ENCODE assay signal across 8 cellular contexts in the genomic region with DNA sequence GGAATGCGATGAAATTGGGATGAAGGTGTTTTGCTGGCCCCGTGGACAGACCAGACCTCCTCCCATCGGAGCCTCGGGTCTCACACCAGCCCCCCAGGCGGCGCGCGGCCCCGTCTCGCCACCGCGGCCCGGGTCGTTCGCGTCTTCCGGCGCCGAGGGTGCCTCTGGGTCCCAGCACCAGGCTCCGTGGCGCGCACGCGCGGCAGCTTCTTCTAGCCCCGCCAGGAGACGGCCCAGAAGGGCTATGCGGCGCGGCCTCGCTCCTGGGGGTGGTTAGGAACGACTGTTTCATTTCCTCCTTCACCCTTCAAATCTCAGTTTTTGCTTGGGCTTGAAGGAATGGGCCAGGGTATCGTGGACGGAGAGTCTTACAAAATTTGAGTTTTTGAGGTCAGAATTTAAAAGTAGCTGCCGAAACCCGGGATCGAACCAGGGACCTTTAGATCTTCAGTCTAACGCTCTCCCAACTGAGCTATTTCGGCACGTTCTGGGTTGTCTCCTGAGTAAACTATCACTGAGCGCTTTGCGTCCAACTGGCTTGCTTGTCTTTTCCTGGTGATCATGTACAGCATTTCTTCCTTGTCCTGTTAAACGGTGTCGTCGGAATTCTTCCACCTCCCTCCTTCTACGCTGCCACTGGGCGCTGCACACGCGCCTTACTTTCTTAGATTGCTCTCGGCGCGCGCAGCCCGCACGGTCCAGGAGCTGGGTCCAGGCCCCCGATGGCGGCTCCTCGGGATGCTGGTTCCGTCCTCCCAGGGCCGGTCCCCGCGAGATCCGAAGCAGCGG. TPM values are rescaled to one million over a fixed set of nuclear protein-coding genes. Genes with fewer than 3 reads are reported as not detected.
DNase-seq lines count a peak whose midpoint lies in the region; ATAC-seq and TF ChIP-seq lines count a peak whose summit lies in the region.

No MANE protein-coding gene starts in this region.

- intact Hi-C loops in Right ventricle myocardium inferior (cut with DNase I) (loop anchor here (2.0 kb wide), 1 partner anchor 51 kb away; the partner anchor contains the start of gene GPR180), ovary (cut with DNase I) (loop anchor here in 1 of 4 donors (5.0 kb wide), 1 partner anchor 43 kb away; no protein-coding TSS in a partner anchor), thyroid gland (cut with DNase I) (loop anchor here (10.0 kb wide), 1 partner anchor 45 kb away; the partner anchor contains the start of gene TGDS)

- peak; percentile 29 for TF ChIP-seq POLR2A in ovary (IDR thresholded peaks at IDR 0.05)
- peak in 1 of 2 donors; percentile 61 for TF ChIP-seq POLR2A in thyroid gland (IDR thresholded peaks at IDR 0.05)

- H3K36me3 ChIP-seq in ovary (no peaks in the 10 kb centered on the region), thyroid gland (no peaks in the 10 kb centered on the region)

- no peak for TF ChIP-seq CTCF in GM10248 (IDR thresholded peaks at IDR 0.05; ENCODE audit: control extremely low read depth, extremely low read depth, low read depth, missing control alignments)
- peak in 1 of 3 donors; percentile 18 for TF ChIP-seq CTCF in ovary (IDR thresholded peaks at IDR 0.05)
- peak in 1 of 6 experiments; percentile 12 for TF ChIP-seq CTCF in thyroid gland (IDR thresholded peaks at IDR 0.05)

- ATAC-seq in HG02610 (IDR thresholded peaks at IDR 0.05; ENCODE audit: unreplicated experiment) (peak; percentile 92), Right ventricle myocardium inferior (peak; percentile 97)
- ATAC-seq in activated naive CD8-positive, alpha-beta T cell treated with anti-CD3 and anti-CD28 coated beads, Interleukin-2, amount 10 ng/mL, durations not matched to agents 7 days and 5 days (ENCODE audit: low read depth), result peak; percentile 94

- H3K9me3 ChIP-seq in ovary (no peaks in the 10 kb centered on the region), thyroid gland (no peaks in the 10 kb centered on the region)

- peaks cover 8% of the 10 kb centered on the region for H3K27me3 Mint-ChIP-seq in activated naive CD8-positive, alpha-beta T cell treated with anti-CD3 and anti-CD28 coated beads, Interleukin-2, amount 10 ng/mL, durations not matched to agents 7 days and 5 days

- peaks cover 4% of the 10 kb centered on the region for H3K9me3 Mint-ChIP-seq in activated naive CD8-positive, alpha-beta T cell treated with anti-CD3 and anti-CD28 coated beads, Interleukin-2, amount 10 ng/mL, durations not matched to agents 7 days and 5 days

- peak overlapping the region; percentile 89 for H3K4me3 Mint-ChIP-seq in activated naive CD8-positive, alpha-beta T cell treated with anti-CD3 and anti-CD28 coated beads, Interleukin-2, amount 10 ng/mL, durations not matched to agents 7 days and 5 days

- H3K4me1 ChIP-seq in ovary (ENCODE audit: insufficient read depth) (no peaks in the 10 kb centered on the region), thyroid gland (peaks cover 6 to 8% of the 10 kb centered on the region in 2 donors)

- no peak for TF ChIP-seq EP300 in ovary (IDR thresholded peaks at IDR 0.05)

- POLR2A ChIA-PET in GM10248 (lab: Yijun Ruan, JAX), result interaction anchor here (0.9 to 1.3 kb wide), 2 partner anchors 13 to 17 kb away, joined by 3 to 9 read pairs; no protein-coding TSS in a partner anchor
- POLR2A ChIA-PET in activated naive CD8-positive, alpha-beta T cell treated with anti-CD3 and anti-CD28 coated beads, Interleukin-2, amount 10 ng/mL, durations not matched to agents 7 days and 5 days (lab: Charles Lee), result interaction anchor here (0.6 to 3.1 kb wide), 12 partner anchors 11 to 689 kb away, joined by 3 to 43 read pairs (median 4); partner anchors contain the start of genes GPR180 and TGDS

- DNase-seq in GM10248 (ENCODE audit: extremely low spot score) (peak; percentile 91), NCI-H1092 treated with DMSO at 0.1 percent for 48 hours (lab: John Stamatoyannopoulos, UW) (peak; percentile 95), SKM-1 treated with dmso at 0.1 percent for 144 hours (lab: John Stamatoyannopoulos, UW; ENCODE audit: unreplicated experiment) (peak; percentile 97), Right ventricle myocardium inferior (ENCODE audit: missing footprints) (peak; percentile 96), ovary (peak; percentile 90 to 94 (median 93)), thyroid gland (peak; percentile 89)
- DNase-seq in activated naive CD8-positive, alpha-beta T cell treated with anti-CD3 and anti-CD28 coated beads, Interleukin-2, amount 10 ng/mL, durations not matched to agents 7 days and 5 days, result peak; percentile 92

- peak overlapping the region; percentile 95 for H3K27ac Mint-ChIP-seq in activated naive CD8-positive, alpha-beta T cell treated with anti-CD3 and anti-CD28 coated beads, Interleukin-2, amount 10 ng/mL, durations not matched to agents 7 days and 5 days

- 0 to 1% (median 0%) methylated on average over 62 to 64 of the region's 64 CpGs for WGBS in ovary, 3 donors
- WGBS in thyroid gland, 2 donors, result 0% methylated on average over 28 to 64 of the region's 64 CpGs

- H3K4me3 ChIP-seq in ovary (peak overlapping the region; percentile 79), thyroid gland (replicated peaks in 1 of 3) (peak overlapping the region; percentile 16 to 53 (median 41))

- H3K27ac ChIP-seq in ovary, result peak overlapping the region; percentile 85 to 98
- H3K27ac ChIP-seq in thyroid gland, result peak overlapping the region; percentile 88 to 95 (median 94)

- H3K36me3 Mint-ChIP-seq in activated naive CD8-positive, alpha-beta T cell treated with anti-CD3 and anti-CD28 coated beads, Interleukin-2, amount 10 ng/mL, durations not matched to agents 7 days and 5 days, result peaks cover 8% of the 10 kb centered on the region

- H3K27me3 ChIP-seq in ovary, result no peaks in the 10 kb centered on the region
- no peaks in the 10 kb centered on the region for H3K27me3 ChIP-seq in thyroid gland

- H3K4me1 Mint-ChIP-seq in activated naive CD8-positive, alpha-beta T cell treated with anti-CD3 and anti-CD28 coated beads, Interleukin-2, amount 10 ng/mL, durations not matched to agents 7 days and 5 days, result peaks cover 16% of the 10 kb centered on the region

- CTCF ChIA-PET in GM10248 (lab: Yijun Ruan, JAX), result interaction anchor here (0.8 to 2.4 kb wide), 13 partner anchors 11 to 82 kb away, joined by 3 to 8 read pairs (median 4); partner anchors contain the start of gene TGDS

RNA-seq across cellular contexts. Expression of gene TGDS, which starts 46.5 kb away (rescaled TPM):
- 10 to 100 TPM; 18.3 to 19.6 TPM for total RNA-seq in activated naive CD8-positive, alpha-beta T cell treated with anti-CD3 and anti-CD28 coated beads, Interleukin-2, amount 10 ng/mL, durations not matched to agents 7 days and 5 days
- total RNA-seq in Right ventricle myocardium inferior (5.2 TPM), ovary (10 to 100 TPM in 6 of 7 donors, 1 to 10 TPM in 1; 8.4 to 14.3 (median 11.9) TPM), thyroid gland (10 to 100 TPM; 15.8 to 25.2 (median 20.4) TPM)
- polyA plus RNA-seq in ovary, result 10 to 100 TPM; 10.1 to 11.5 TPM

RNA-seq across cellular contexts. Expression of gene GPR180, which starts 52.2 kb away (rescaled TPM):
- total RNA-seq in activated naive CD8-positive, alpha-beta T cell treated with anti-CD3 and anti-CD28 coated beads, Interleukin-2, amount 10 ng/mL, durations not matched to agents 7 days and 5 days, result 1 to 10 TPM; 5.3 to 5.4 TPM
- total RNA-seq in Right ventricle myocardium inferior (5.7 TPM), ovary (1 to 10 TPM; 3.9 to 6.7 (median 4.9) TPM), thyroid gland (10 to 100 TPM; 10.4 to 13.3 (median 10.9) TPM)
- polyA plus RNA-seq in ovary, result 1 to 10 TPM; 1.6 to 3.1 TPM

Comparison
In these comparisons a context has a peak if more than half of its experiments do, and no peak if none do; other contexts are left out.
1. Peak in every context shown above with its lines: DNase-seq, ATAC-seq, H3K4me3 ChIP-seq and H3K27ac ChIP-seq.